In genomic region chr6:157708239-157708638, GRCh38 we compare ENCODE assay signal across 24 cellular contexts.
"Had no signal": no experiment of that assay in that cellular context is flagged by ENCODE, and none has a peak within 500 bp of the region (broad histone marks: within the 10 kb centered on the region; RNA-seq: fewer than 3 reads in every experiment).

No MANE protein-coding gene starts in this region.

- H3K4me3 ChIP-seq: esophagus squamous epithelium, heart right ventricle, lung, mucosa of descending colon, pancreas, smooth muscle cell, suprapubic skin had no signal

- H3K4me2 ChIP-seq: smooth muscle cell had no signal

- DNase-seq: cortex of kidney; effector memory CD8-positive, alpha-beta T cell; erythroblast; esophagus squamous epithelium; foreskin melanocyte; glutamatergic neuron; heart right ventricle; hypothalamus; kidney; mucosa of descending colon; naive B cell; pancreas; stimulated activated CD4-positive, alpha-beta T cell treated with anti-CD3 and anti-CD28 coated beads, Interleukin-12 subunit alpha, Interleukin-12 subunit beta, amount 100 ng/mL, for 4 hours; stimulated activated CD4-positive, alpha-beta T cell treated with anti-CD3 and anti-CD28 coated beads, Interleukin-1b, Interleukin-23, amount 100 ng/mL, for 48 hours; stimulated activated CD4-positive, alpha-beta T cell treated with anti-CD3 and anti-CD28 coated beads, Interleukin-4, amount 100 ng/mL, for 1 hour; stimulated activated CD8-positive, alpha-beta memory T cell treated with anti-CD3 and anti-CD28 coated beads, Interleukin-4, amount 100 ng/mL, for 48 hours; stimulated activated naive CD4-positive, alpha-beta T cell; stimulated activated naive CD8-positive, alpha-beta T cell treated with anti-CD3 and anti-CD28 coated beads, Interleukin-15, amount 100 ng/mL, for 72 hours; trophoblast cell had no signal

- H3K27ac ChIP-seq: esophagus squamous epithelium, heart right ventricle, neutrophil, pancreas, suprapubic skin had no signal

- H3K36me3 ChIP-seq: esophagus squamous epithelium, heart right ventricle, neutrophil, pancreas, suprapubic skin had no signal

- H3K27me3 ChIP-seq: esophagus squamous epithelium, heart right ventricle, neutrophil, pancreas, suprapubic skin had no signal

- H3K9me3 ChIP-seq: esophagus squamous epithelium, heart right ventricle, mucosa of descending colon, neutrophil, pancreas, suprapubic skin had no signal

- FAIRE-seq: endometrium, kidney, pancreas had no signal

- H3K4me1 ChIP-seq: esophagus squamous epithelium, pancreas, suprapubic skin had no signal
